8 cellular contexts compared by ENCODE assay signal in the genomic region with DNA sequence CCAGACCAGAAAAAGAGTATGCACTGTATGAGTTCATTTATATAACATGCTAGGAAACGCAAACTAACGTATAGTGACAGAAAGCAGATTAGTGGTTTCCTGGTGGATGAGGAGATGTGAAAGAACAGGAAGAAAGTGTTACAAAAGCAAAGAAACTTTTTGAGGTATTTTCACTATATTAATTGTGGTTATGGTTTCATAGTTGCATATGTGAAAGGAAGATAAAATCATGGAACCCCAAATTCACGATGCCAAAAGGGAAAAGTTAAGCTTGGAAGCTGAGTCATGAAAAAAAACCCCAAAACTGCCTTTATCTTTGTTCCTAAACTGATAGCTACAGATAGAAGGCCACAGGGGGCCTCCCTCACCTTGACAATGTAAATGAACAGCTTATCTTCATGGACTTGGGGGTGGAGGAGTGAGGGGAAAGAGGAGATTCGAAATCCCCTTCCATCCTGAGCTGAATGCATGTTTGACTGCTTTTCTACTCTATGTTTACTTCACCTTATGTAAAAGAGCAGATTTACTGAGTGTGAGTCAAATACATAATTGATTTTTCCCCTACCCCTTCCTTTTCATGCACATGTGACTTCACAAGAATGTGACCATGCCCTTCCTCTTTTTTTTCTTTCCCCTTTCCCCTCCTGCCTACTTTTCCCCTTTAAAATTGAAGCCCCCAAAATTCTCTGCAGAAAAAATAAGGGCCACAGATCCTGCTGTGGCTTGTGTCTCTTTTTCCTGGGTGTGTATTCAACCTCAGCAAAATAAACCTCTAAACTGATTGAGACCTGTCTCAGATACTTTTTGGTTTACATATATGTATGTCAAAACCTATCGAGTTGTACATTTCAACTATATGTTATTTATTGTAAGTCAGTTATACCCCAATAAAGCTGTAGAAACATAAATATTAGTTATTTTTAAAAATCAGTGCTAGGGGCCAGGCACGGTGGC.
DNase-seq lines count a peak whose midpoint lies in the region; ATAC-seq and TF ChIP-seq lines count a peak whose summit lies in the region.

No MANE protein-coding gene starts in this region.

- intact Hi-C loops in activated CD4-positive, alpha-beta T cell treated with anti-CD3 and anti-CD28 coated beads for 36 hours (cut with DNase I, micrococcal nuclease): loop anchor here (1.0 to 5.0 kb wide), 7 partner anchors 59 to 332 kb away; a partner anchor contains a TSS
- intact Hi-C loops in head of caudate nucleus (cut with DNase I): no loop called here

- DNase-seq in activated CD4-positive, alpha-beta T cell treated with anti-CD3 and anti-CD28 coated beads for 36 hours: peak; percentile 50
- DNase-seq in activated CD4-positive, alpha-beta T cell treated with anti-CD3 and anti-CD28 coated beads, Interleukin-2, amount 50 U/mL, for 4 hours: no peak
- DNase-seq in NB4 (ENCODE audit: low read depth): peak; percentile 71
- peak; percentile 51 for DNase-seq in stimulated activated naive B cell treated with anti-CD40 and anti-IgM and Interleukin-4, amounts not matched to agents 10 μg/mL and 1 μg/mL and 100 μg/mL, for 72 hours
- no peak for DNase-seq in head of caudate nucleus

- CTCF ChIA-PET in activated CD4-positive, alpha-beta T cell treated with anti-CD3 and anti-CD28 coated beads for 36 hours (lab: Charles Lee): interaction anchor here (0.6 to 3.4 kb wide), 5 partner anchors 35 to 156 kb away, joined by 3 to 21 read pairs (median 4); no protein-coding TSS in a partner anchor

- no peak for TF ChIP-seq CTCF in NB4 (IDR thresholded peaks at IDR 0.05; ENCODE audit: low read depth, low read length)

- no peak overlapping the region for H3K4me3 ChIP-seq in NB4 (ENCODE audit: low read depth, low read length)

- no peak for TF ChIP-seq POLR2A in NB4 (IDR thresholded peaks at IDR 0.05; ENCODE audit: extremely low read depth, insufficient read length)

- peak overlapping the region; percentile 34 for H3K4me3 Mint-ChIP-seq in activated CD4-positive, alpha-beta T cell treated with anti-CD3 and anti-CD28 coated beads for 36 hours
- peak overlapping the region; percentile 16 for H3K4me3 Mint-ChIP-seq in activated naive CD4-positive, alpha-beta T cell treated with anti-CD3 and anti-CD28 coated beads, Interleukin-2, amount 50 U/mL, for 24 hours
- peak overlapping the region; percentile 12 to 42 for H3K4me3 Mint-ChIP-seq in stimulated activated naive B cell treated with anti-CD40 and anti-IgM and Interleukin-4, amounts not matched to agents 10 μg/mL and 1 μg/mL and 100 μg/mL, for 72 hours

- H3K27ac Mint-ChIP-seq in activated CD4-positive, alpha-beta T cell treated with anti-CD3 and anti-CD28 coated beads for 36 hours: peak overlapping the region; percentile 64
- peak overlapping the region; percentile 86 for H3K27ac Mint-ChIP-seq in activated naive CD4-positive, alpha-beta T cell treated with anti-CD3 and anti-CD28 coated beads, Interleukin-2, amount 50 U/mL, for 24 hours
- peak overlapping the region; percentile 75 for H3K27ac Mint-ChIP-seq in stimulated activated naive B cell treated with anti-CD40 and anti-IgM and Interleukin-4, amounts not matched to agents 10 μg/mL and 1 μg/mL and 100 μg/mL, for 72 hours

- H3K4me1 Mint-ChIP-seq in activated CD4-positive, alpha-beta T cell treated with anti-CD3 and anti-CD28 coated beads for 36 hours: peaks cover 34% of the 10 kb centered on the region
- H3K4me1 Mint-ChIP-seq in activated naive CD4-positive, alpha-beta T cell treated with anti-CD3 and anti-CD28 coated beads, Interleukin-2, amount 50 U/mL, for 24 hours: peaks cover 34% of the 10 kb centered on the region
- peaks cover 22 to 43% of the 10 kb centered on the region in 2 donors for H3K4me1 Mint-ChIP-seq in stimulated activated naive B cell treated with anti-CD40 and anti-IgM and Interleukin-4, amounts not matched to agents 10 μg/mL and 1 μg/mL and 100 μg/mL, for 72 hours

- H3K9me3 Mint-ChIP-seq in activated CD4-positive, alpha-beta T cell treated with anti-CD3 and anti-CD28 coated beads for 36 hours (ENCODE audit: low read depth): no peaks in the 10 kb centered on the region
- H3K9me3 Mint-ChIP-seq in activated naive CD4-positive, alpha-beta T cell treated with anti-CD3 and anti-CD28 coated beads, Interleukin-2, amount 50 U/mL, for 24 hours: no peaks in the 10 kb centered on the region
- no peaks in the 10 kb centered on the region for H3K9me3 Mint-ChIP-seq in stimulated activated naive B cell treated with anti-CD40 and anti-IgM and Interleukin-4, amounts not matched to agents 10 μg/mL and 1 μg/mL and 100 μg/mL, for 72 hours

- H3K36me3 Mint-ChIP-seq in activated CD4-positive, alpha-beta T cell treated with anti-CD3 and anti-CD28 coated beads for 36 hours (ENCODE audit: low read depth): no peaks in the 10 kb centered on the region
- H3K36me3 Mint-ChIP-seq in activated naive CD4-positive, alpha-beta T cell treated with anti-CD3 and anti-CD28 coated beads, Interleukin-2, amount 50 U/mL, for 24 hours: peaks cover 2% of the 10 kb centered on the region
- peaks cover 2 to 4% of the 10 kb centered on the region in 2 donors for H3K36me3 Mint-ChIP-seq in stimulated activated naive B cell treated with anti-CD40 and anti-IgM and Interleukin-4, amounts not matched to agents 10 μg/mL and 1 μg/mL and 100 μg/mL, for 72 hours

- peak; percentile 90 for ATAC-seq in activated CD4-positive, alpha-beta T cell treated with anti-CD3 and anti-CD28 coated beads for 36 hours
- ATAC-seq in stimulated activated naive B cell treated with anti-CD40 and anti-IgM and Interleukin-4, amounts not matched to agents 10 μg/mL and 1 μg/mL and 100 μg/mL, for 72 hours (replicated peaks): peak; percentile 94 to 97
- ATAC-seq in HG02763 (IDR thresholded peaks at IDR 0.05; ENCODE audit: unreplicated experiment): no peak
- ATAC-seq in GM21390 (IDR thresholded peaks at IDR 0.05; ENCODE audit: unreplicated experiment): no peak

- POLR2A ChIA-PET in activated CD4-positive, alpha-beta T cell treated with anti-CD3 and anti-CD28 coated beads for 36 hours (lab: Charles Lee): interaction anchor here (0.6 to 1.1 kb wide), 3 partner anchors 58 to 295 kb away, joined by 3 to 9 read pairs (median 3); no protein-coding TSS in a partner anchor

- no peaks in the 10 kb centered on the region for H3K27me3 Mint-ChIP-seq in activated CD4-positive, alpha-beta T cell treated with anti-CD3 and anti-CD28 coated beads for 36 hours
- no peaks in the 10 kb centered on the region for H3K27me3 Mint-ChIP-seq in activated naive CD4-positive, alpha-beta T cell treated with anti-CD3 and anti-CD28 coated beads, Interleukin-2, amount 50 U/mL, for 24 hours
- no peaks in the 10 kb centered on the region for H3K27me3 Mint-ChIP-seq in stimulated activated naive B cell treated with anti-CD40 and anti-IgM and Interleukin-4, amounts not matched to agents 10 μg/mL and 1 μg/mL and 100 μg/mL, for 72 hours

Comparison
In these comparisons a context has a peak if more than half of its experiments do, and no peak if none do; other contexts are left out.
1. DNase-seq: peak in activated CD4-positive, alpha-beta T cell treated with anti-CD3 and anti-CD28 coated beads for 36 hours (single experiment), NB4 (single experiment) and stimulated activated naive B cell treated with anti-CD40 and anti-IgM and Interleukin-4, amounts not matched to agents 10 μg/mL and 1 μg/mL and 100 μg/mL, for 72 hours (single experiment); none in activated CD4-positive, alpha-beta T cell treated with anti-CD3 and anti-CD28 coated beads, Interleukin-2, amount 50 U/mL, for 4 hours (0 of 2) and head of caudate nucleus (0 of 42).
2. ATAC-seq: peak in activated CD4-positive, alpha-beta T cell treated with anti-CD3 and anti-CD28 coated beads for 36 hours (single experiment) and stimulated activated naive B cell treated with anti-CD40 and anti-IgM and Interleukin-4, amounts not matched to agents 10 μg/mL and 1 μg/mL and 100 μg/mL, for 72 hours (2 of 2); none in HG02763 (single experiment) and GM21390 (single experiment).
3. Peak in every context shown above with its lines, with median percentiles within 50 percentile points of each other: H3K27ac Mint-ChIP-seq and H3K4me3 Mint-ChIP-seq.